ENCODE assay signal across 28 cellular contexts in genomic region chr5:12250454-12250853, GRCh38.
"Had no signal": no experiment of that assay in that cellular context is flagged by ENCODE, and none has a peak within 500 bp of the region (broad histone marks: within the 10 kb centered on the region; RNA-seq: fewer than 3 reads in every experiment).

No MANE protein-coding gene starts in this region.

- DNase-seq: activated CD4-positive, alpha-beta T cell treated with anti-CD3 and anti-CD28 coated beads for 1 hour; activated CD4-positive, alpha-beta T cell treated with anti-CD3 and anti-CD28 coated beads for 48 hours; activated CD4-positive, alpha-beta T cell treated with anti-CD3 and anti-CD28 coated beads, Interleukin-2, amount 50 U/mL, for 1 hour; activated CD4-positive, alpha-beta T cell treated with anti-CD3 and anti-CD28 coated beads, Interleukin-2, amount 50 U/mL, for 48 hours; activated CD8-positive, alpha-beta memory T cell treated with anti-CD3 and anti-CD28 coated beads for 24 hours; activated CD8-positive, alpha-beta T cell treated with anti-CD3 and anti-CD28 coated beads for 36 hours; activated effector memory CD4-positive, alpha-beta T cell treated with anti-CD3 and anti-CD28 coated beads, Interleukin-2, amount 50 U/mL, for 16 hours; activated naive CD4-positive, alpha-beta T cell treated with anti-CD3 and anti-CD28 coated beads for 36 hours; activated naive CD8-positive, alpha-beta T cell treated with anti-CD3 and anti-CD28 coated beads for 36 hours; activated naive CD8-positive, alpha-beta T cell treated with anti-CD3 and anti-CD28 coated beads, Interleukin-2, amount 50 U/mL, for 24 hours; activated T-cell treated with anti-CD3 and anti-CD28 coated beads, Interleukin-2, amount 50 U/mL, for 48 hours; adrenal gland; amygdala; aorta; body of pancreas; caudate nucleus; cortex of kidney; dermis blood vessel endothelial cell; effector CD4-positive, alpha-beta T cell; effector memory CD8-positive, alpha-beta T cell; erythroblast; foreskin melanocyte; heart right ventricle; T-helper 2 cell had no signal

- H3K27me3 ChIP-seq: adrenal gland, body of pancreas, esophagus muscularis mucosa, gastroesophageal sphincter, heart right ventricle had no signal

- H3K27ac ChIP-seq: adrenal gland, body of pancreas, esophagus muscularis mucosa, gastroesophageal sphincter, heart right ventricle, VCaP had no signal

- ATAC-seq: activated CD8-positive, alpha-beta T cell treated with anti-CD3 and anti-CD28 coated beads for 36 hours; activated naive CD8-positive, alpha-beta T cell treated with anti-CD3 and anti-CD28 coated beads, Interleukin-2, amount 50 U/mL, for 24 hours; body of pancreas; effector memory CD8-positive, alpha-beta T cell; gastroesophageal sphincter; heart right ventricle; WTC11 had no signal

- H3K4me1 ChIP-seq: adrenal gland, body of pancreas, esophagus muscularis mucosa, gastroesophageal sphincter, heart right ventricle had no signal
